In genomic region chr1:213050745-213051126, GRCh38 we compare ENCODE assay signal across 1 cellular context.
TF ChIP-seq lines count a peak whose summit lies in the region.

No MANE protein-coding gene starts in this region.

TF ChIP-seq in K562, 482 proteins besides CTCF, POLR2A, EP300 and RAD21 (continued from another document and continues in another):
- TF ChIP-seq HMBOX1 (IDR thresholded peaks at IDR 0.05): no peak
- TF ChIP-seq ZNF140 (CRISPR knock-in tag; IDR thresholded peaks at IDR 0.05): no peak
- no peak for TF ChIP-seq MEF2A (IDR thresholded peaks at IDR 0.05; ENCODE audit: control insufficient read depth, low read depth, low read length)
- no peak for TF ChIP-seq NR0B1 (IDR thresholded peaks at IDR 0.05; ENCODE audit: partially characterized antibody)
- no peak for TF ChIP-seq ATF2 (CRISPR knock-in tag; IDR thresholded peaks at IDR 0.05)
- TF ChIP-seq ZZZ3 (IDR thresholded peaks at IDR 0.05): no peak
- no peak for TF ChIP-seq MTA2 (IDR thresholded peaks at IDR 0.05; ENCODE audit: low read depth)
- no peak for TF ChIP-seq ZNF717 (CRISPR knock-in tag; IDR thresholded peaks at IDR 0.05)
- TF ChIP-seq ZNF75A (CRISPR knock-in tag; IDR thresholded peaks at IDR 0.05): no peak
- no peak for TF ChIP-seq HDGF (IDR thresholded peaks at IDR 0.05)
- TF ChIP-seq ZNF408 (CRISPR knock-in tag; IDR thresholded peaks at IDR 0.05; ENCODE audit: low read depth): no peak
- TF ChIP-seq FOXO4 (CRISPR knock-in tag; IDR thresholded peaks at IDR 0.05): 0 out of 2 replicates have a peak, but pooled peaks have one; percentile 73
- TF ChIP-seq ZKSCAN8 (CRISPR knock-in tag; IDR thresholded peaks at IDR 0.05): no peak; the same call in 1 of the 2 replicates
- 0 out of 2 replicates have a peak, but pooled peaks have one; percentile 64 for TF ChIP-seq ZNF175 (CRISPR knock-in tag; IDR thresholded peaks at IDR 0.05; ENCODE audit: low read depth)
- no peak for TF ChIP-seq NUFIP1 (IDR thresholded peaks at IDR 0.05; ENCODE audit: partially characterized antibody)
- 0 out of 2 replicates have a peak, but pooled peaks have one; percentile 3 for TF ChIP-seq HEY1 (CRISPR knock-in tag; IDR thresholded peaks at IDR 0.05; ENCODE audit: borderline replicate concordance)
- TF ChIP-seq ARID1B (IDR thresholded peaks at IDR 0.05): 0 out of 2 replicates have a peak, but pooled peaks have one; percentile 28
- peak; percentile 96 for TF ChIP-seq MGA (IDR thresholded peaks at IDR 0.05)
- 0 out of 4 replicates have a peak, but pooled peaks of 1 of the 2 experiments have one; percentile 84 for TF ChIP-seq ARNT (IDR thresholded peaks at IDR 0.05)
- 0 out of 2 replicates have a peak, but pooled peaks have one; percentile 87 for TF ChIP-seq NR4A1 (CRISPR knock-in tag; IDR thresholded peaks at IDR 0.05)
- TF ChIP-seq NR4A1 (tag; IDR thresholded peaks at IDR 0.05): no peak
- peak; percentile 52 for TF ChIP-seq ASH1L (IDR thresholded peaks at IDR 0.05; ENCODE audit: borderline replicate concordance, low read depth, partially characterized antibody)
- no peak for TF ChIP-seq ZBTB49 (CRISPR knock-in tag; IDR thresholded peaks at IDR 0.05; ENCODE audit: borderline replicate concordance)
- TF ChIP-seq ARID3A (IDR thresholded peaks at IDR 0.05; ENCODE audit: borderline replicate concordance, low read depth, low read length): no peak
- peak in 1 of 2 experiments; percentile 81 for TF ChIP-seq E2F6 (IDR thresholded peaks at IDR 0.05; ENCODE audit: borderline replicate concordance in 1 of 2, extremely low read depth in 1 of 2, insufficient read depth in 1 of 2, insufficient read length in 1 of 2, low read depth in 1 of 2, low read length in 1 of 2, poor library complexity in 1 of 2, severe bottlenecking in 1 of 2)
- no peak for TF ChIP-seq ATF3 (IDR thresholded peaks at IDR 0.05)
- 0 out of 2 replicates have a peak, but pooled peaks have one; percentile 20 for TF ChIP-seq ATF3 (CRISPR knock-in tag; conservative IDR thresholded peaks at IDR 0.05)
